In the genomic region with DNA sequence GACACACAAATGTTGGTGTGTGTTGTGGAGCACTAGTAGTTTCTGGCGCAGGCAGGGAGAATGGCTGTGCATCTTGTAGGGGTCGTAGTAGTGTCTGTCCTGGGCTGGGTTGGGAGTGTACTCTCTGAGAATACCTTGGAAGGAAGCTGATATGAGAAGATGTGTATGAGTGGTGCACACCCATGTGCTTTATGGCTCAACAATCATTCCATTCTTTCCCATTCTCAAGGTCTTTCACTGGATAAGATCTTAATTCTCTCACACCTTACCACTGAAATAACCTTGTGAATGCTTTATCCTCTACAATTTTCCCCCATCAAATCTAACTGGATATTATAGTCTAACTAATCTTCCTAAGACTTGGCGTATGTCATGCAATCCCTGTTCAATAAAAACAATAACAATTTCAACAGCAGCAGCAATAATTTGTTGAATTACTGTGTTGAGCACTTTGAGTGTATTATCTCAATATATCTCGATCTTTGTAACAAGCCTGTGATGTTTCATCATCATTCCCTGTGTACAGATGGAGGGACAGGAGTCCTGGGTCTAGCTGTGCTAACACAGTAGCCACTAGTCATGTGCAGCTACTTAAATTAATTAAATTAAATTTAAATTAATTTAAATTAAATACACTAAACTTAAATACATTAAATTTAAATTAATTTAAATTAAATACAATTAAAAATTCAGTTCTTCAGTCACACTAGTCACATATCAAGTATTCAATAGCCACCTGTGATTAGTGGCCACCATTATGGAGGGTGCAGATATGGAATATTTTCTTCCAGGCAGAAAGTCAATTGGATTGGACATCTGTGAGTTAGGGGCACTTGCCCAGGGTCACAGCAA, we compare ENCODE assay signal across 3 cellular contexts.
TF ChIP-seq lines count a peak whose summit lies in the region.

No MANE protein-coding gene starts in this region.

TF ChIP-seq in SK-N-SH, 30 proteins besides CTCF, POLR2A, EP300 and RAD21:
- no peak for TF ChIP-seq JUND (IDR thresholded peaks at IDR 0.05)
- peak; percentile 16; the same call in 1 of the 2 replicates for TF ChIP-seq GATA2 (CRISPR knock-in tag; IDR thresholded peaks at IDR 0.05)
- no peak for TF ChIP-seq EZH2phosphoT487 (IDR thresholded peaks at IDR 0.05; ENCODE audit: borderline replicate concordance, low read depth)
- no peak for TF ChIP-seq NRF1 (IDR thresholded peaks at IDR 0.05; ENCODE audit: low read depth, low read length)
TF ChIP-seq in SK-N-SH: peak in this region for 1.

TF ChIP-seq in SK-N-SH treated with all-trans-retinoic acid at 6 μM for 48 hours, 23 proteins besides CTCF, POLR2A, EP300 and RAD21:
- TF ChIP-seq ISL1 (CRISPR knock-in tag; IDR thresholded peaks at IDR 0.05): no peak
- no peak for TF ChIP-seq ESRRG (CRISPR knock-in tag; IDR thresholded peaks at IDR 0.05)
- TF ChIP-seq, protein P1, sequence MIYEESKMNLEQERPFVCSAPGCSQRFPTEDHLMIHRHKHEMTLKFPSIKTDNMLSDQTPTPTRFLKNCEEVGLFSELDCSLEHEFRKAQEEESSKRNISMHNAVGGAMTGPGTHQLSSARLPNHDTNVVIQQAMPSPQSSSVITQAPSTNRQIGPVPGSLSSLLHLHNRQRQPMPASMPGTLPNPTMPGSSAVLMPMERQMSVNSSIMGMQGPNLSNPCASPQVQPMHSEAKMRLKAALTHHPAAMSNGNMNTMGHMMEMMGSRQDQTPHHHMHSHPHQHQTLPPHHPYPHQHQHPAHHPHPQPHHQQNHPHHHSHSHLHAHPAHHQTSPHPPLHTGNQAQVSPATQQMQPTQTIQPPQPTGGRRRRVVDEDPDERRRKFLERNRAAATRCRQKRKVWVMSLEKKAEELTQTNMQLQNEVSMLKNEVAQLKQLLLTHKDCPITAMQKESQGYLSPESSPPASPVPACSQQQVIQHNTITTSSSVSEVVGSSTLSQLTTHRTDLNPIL (CRISPR knock-in tag; IDR thresholded peaks at IDR 0.05; ENCODE audit: low read depth): no peak
- no peak for TF ChIP-seq GLIS3 (CRISPR knock-in tag; IDR thresholded peaks at IDR 0.05)
- no peak for TF ChIP-seq OSR1 (CRISPR knock-in tag; IDR thresholded peaks at IDR 0.05)
- TF ChIP-seq TOX (CRISPR knock-in tag; IDR thresholded peaks at IDR 0.05; ENCODE audit: borderline replicate concordance): no peak
- TF ChIP-seq RARB (CRISPR knock-in tag; IDR thresholded peaks at IDR 0.05): no peak
- TF ChIP-seq PPARA (CRISPR knock-in tag; IDR thresholded peaks at IDR 0.05; ENCODE audit: borderline replicate concordance): no peak
- TF ChIP-seq, protein P2, sequence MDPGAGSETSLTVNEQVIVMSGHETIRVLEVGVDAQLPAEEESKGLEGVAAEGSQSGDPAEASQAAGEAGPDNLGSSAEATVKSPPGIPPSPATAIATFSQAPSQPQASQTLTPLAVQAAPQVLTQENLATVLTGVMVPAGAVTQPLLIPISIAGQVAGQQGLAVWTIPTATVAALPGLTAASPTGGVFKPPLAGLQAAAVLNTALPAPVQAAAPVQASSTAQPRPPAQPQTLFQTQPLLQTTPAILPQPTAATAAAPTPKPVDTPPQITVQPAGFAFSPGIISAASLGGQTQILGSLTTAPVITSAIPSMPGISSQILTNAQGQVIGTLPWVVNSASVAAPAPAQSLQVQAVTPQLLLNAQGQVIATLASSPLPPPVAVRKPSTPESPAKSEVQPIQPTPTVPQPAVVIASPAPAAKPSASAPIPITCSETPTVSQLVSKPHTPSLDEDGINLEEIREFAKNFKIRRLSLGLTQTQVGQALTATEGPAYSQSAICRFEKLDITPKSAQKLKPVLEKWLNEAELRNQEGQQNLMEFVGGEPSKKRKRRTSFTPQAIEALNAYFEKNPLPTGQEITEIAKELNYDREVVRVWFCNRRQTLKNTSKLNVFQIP (CRISPR knock-in tag; IDR thresholded peaks at IDR 0.05; ENCODE audit: borderline replicate concordance, low read depth): no peak
- TF ChIP-seq BACH2 (CRISPR knock-in tag; IDR thresholded peaks at IDR 0.05; ENCODE audit: borderline replicate concordance): no peak
- TF ChIP-seq, protein P3, sequence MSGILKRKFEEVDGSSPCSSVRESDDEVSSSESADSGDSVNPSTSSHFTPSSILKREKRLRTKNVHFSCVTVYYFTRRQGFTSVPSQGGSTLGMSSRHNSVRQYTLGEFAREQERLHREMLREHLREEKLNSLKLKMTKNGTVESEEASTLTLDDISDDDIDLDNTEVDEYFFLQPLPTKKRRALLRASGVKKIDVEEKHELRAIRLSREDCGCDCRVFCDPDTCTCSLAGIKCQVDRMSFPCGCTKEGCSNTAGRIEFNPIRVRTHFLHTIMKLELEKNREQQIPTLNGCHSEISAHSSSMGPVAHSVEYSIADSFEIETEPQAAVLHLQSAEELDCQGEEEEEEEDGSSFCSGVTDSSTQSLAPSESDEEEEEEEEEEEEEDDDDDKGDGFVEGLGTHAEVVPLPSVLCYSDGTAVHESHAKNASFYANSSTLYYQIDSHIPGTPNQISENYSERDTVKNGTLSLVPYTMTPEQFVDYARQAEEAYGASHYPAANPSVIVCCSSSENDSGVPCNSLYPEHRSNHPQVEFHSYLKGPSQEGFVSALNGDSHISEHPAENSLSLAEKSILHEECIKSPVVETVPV (CRISPR knock-in tag; IDR thresholded peaks at IDR 0.05): no peak
- TF ChIP-seq CSDC2 (CRISPR knock-in tag; IDR thresholded peaks at IDR 0.05): no peak
- TF ChIP-seq ZNF565 (CRISPR knock-in tag; conservative IDR thresholded peaks at IDR 0.05; ENCODE audit: low read depth): no peak

TF ChIP-seq in liver, 16 proteins besides CTCF, POLR2A, EP300 and RAD21:
- no peak for TF ChIP-seq FOXA1 (IDR thresholded peaks at IDR 0.05)
- TF ChIP-seq ATF3 (IDR thresholded peaks at IDR 0.05): peak; percentile 5
- TF ChIP-seq RXRA (IDR thresholded peaks at IDR 0.05): no peak
- TF ChIP-seq FOXA2 (IDR thresholded peaks at IDR 0.05): no peak
- TF ChIP-seq, protein P4, sequence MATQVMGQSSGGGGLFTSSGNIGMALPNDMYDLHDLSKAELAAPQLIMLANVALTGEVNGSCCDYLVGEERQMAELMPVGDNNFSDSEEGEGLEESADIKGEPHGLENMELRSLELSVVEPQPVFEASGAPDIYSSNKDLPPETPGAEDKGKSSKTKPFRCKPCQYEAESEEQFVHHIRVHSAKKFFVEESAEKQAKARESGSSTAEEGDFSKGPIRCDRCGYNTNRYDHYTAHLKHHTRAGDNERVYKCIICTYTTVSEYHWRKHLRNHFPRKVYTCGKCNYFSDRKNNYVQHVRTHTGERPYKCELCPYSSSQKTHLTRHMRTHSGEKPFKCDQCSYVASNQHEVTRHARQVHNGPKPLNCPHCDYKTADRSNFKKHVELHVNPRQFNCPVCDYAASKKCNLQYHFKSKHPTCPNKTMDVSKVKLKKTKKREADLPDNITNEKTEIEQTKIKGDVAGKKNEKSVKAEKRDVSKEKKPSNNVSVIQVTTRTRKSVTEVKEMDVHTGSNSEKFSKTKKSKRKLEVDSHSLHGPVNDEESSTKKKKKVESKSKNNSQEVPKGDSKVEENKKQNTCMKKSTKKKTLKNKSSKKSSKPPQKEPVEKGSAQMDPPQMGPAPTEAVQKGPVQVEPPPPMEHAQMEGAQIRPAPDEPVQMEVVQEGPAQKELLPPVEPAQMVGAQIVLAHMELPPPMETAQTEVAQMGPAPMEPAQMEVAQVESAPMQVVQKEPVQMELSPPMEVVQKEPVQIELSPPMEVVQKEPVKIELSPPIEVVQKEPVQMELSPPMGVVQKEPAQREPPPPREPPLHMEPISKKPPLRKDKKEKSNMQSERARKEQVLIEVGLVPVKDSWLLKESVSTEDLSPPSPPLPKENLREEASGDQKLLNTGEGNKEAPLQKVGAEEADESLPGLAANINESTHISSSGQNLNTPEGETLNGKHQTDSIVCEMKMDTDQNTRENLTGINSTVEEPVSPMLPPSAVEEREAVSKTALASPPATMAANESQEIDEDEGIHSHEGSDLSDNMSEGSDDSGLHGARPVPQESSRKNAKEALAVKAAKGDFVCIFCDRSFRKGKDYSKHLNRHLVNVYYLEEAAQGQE (IDR thresholded peaks at IDR 0.05): no peak
- TF ChIP-seq EGR1 (IDR thresholded peaks at IDR 0.05; ENCODE audit: low read depth in 2 of 2): no peak
- TF ChIP-seq MAX (IDR thresholded peaks at IDR 0.05): no peak
- TF ChIP-seq SP1 (IDR thresholded peaks at IDR 0.05): no peak
- TF ChIP-seq TAF1 (conservative IDR thresholded peaks at IDR 0.05): no peak
- TF ChIP-seq NR2F2 (IDR thresholded peaks at IDR 0.05): no peak
- TF ChIP-seq HNF4G (IDR thresholded peaks at IDR 0.05): no peak
- no peak for TF ChIP-seq GABPA (IDR thresholded peaks at IDR 0.05 in 1 of 2, conservative IDR thresholded peaks at IDR 0.05 in 1 of 2)
- no peak for TF ChIP-seq JUND (IDR thresholded peaks at IDR 0.05)
- TF ChIP-seq YY1 (IDR thresholded peaks at IDR 0.05): no peak
- TF ChIP-seq HNF4A (conservative IDR thresholded peaks at IDR 0.05): peak in 1 of 2 donors; percentile 18
- TF ChIP-seq, protein P5, sequence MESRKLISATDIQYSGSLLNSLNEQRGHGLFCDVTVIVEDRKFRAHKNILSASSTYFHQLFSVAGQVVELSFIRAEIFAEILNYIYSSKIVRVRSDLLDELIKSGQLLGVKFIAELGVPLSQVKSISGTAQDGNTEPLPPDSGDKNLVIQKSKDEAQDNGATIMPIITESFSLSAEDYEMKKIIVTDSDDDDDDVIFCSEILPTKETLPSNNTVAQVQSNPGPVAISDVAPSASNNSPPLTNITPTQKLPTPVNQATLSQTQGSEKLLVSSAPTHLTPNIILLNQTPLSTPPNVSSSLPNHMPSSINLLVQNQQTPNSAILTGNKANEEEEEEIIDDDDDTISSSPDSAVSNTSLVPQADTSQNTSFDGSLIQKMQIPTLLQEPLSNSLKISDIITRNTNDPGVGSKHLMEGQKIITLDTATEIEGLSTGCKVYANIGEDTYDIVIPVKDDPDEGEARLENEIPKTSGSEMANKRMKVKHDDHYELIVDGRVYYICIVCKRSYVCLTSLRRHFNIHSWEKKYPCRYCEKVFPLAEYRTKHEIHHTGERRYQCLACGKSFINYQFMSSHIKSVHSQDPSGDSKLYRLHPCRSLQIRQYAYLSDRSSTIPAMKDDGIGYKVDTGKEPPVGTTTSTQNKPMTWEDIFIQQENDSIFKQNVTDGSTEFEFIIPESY (IDR thresholded peaks at IDR 0.05): no peak
